8 cellular contexts compared by ENCODE assay signal in genomic region chr2:106542730-106543359, GRCh38. TPM values are rescaled to one million over a fixed set of nuclear protein-coding genes. Genes with fewer than 3 reads are reported as not detected.
DNase-seq lines count a peak whose midpoint lies in the region; ATAC-seq and TF ChIP-seq lines count a peak whose summit lies in the region.

No MANE protein-coding gene starts in this region.

- H3K4me2 ChIP-seq in PC-9, result peak overlapping the region; percentile 68

- H3K36me3 ChIP-seq in HUES64 (ENCODE audit: insufficient read depth, low read length) (no peaks in the 10 kb centered on the region), PC-9 (ENCODE audit: low read depth) (no peaks in the 10 kb centered on the region), neutrophil (no peaks in the 10 kb centered on the region)

- H3K9me3 ChIP-seq in HUES64 (ENCODE audit: insufficient read depth, low read depth, low read length) (no peaks in the 10 kb centered on the region), PC-9 (ENCODE audit: insufficient read depth, low read depth) (no peaks in the 10 kb centered on the region), neutrophil (no peaks in the 10 kb centered on the region)

- H3K4me1 ChIP-seq in HUES64 (ENCODE audit: insufficient read depth, low read length), result no peaks in the 10 kb centered on the region
- H3K4me1 ChIP-seq in PC-9 (replicated peaks; ENCODE audit: insufficient read depth), result no peaks in the 10 kb centered on the region
- peaks cover 0 to 9% of the 10 kb centered on the region in 2 experiments for H3K4me1 ChIP-seq in neutrophil (ENCODE audit: control insufficient read depth in 1 of 2, insufficient read depth in 1 of 2, low read depth in 1 of 2, low read length in 1 of 2)

- H3K27me3 ChIP-seq in HUES64 (ENCODE audit: insufficient read depth, low read length) (peaks cover 6% of the 10 kb centered on the region; the same call in 1 of the 2 replicates), PC-9 (ENCODE audit: insufficient read depth, low read depth) (peaks cover 78% of the 10 kb centered on the region), neutrophil (peaks cover 43% of the 10 kb centered on the region)

- H3F3A ChIP-seq in PC-9 (ENCODE audit: insufficient read depth, low read depth), result no peaks in the 10 kb centered on the region

- ATAC-seq in GM21515 (IDR thresholded peaks at IDR 0.05; ENCODE audit: unreplicated experiment), result peak; percentile 95
- peak; percentile 90 to 91 for ATAC-seq in activated T-cell treated with anti-CD3 and anti-CD28 coated beads, Interleukin-2, amount 50 U/mL, for 72 hours (replicated peaks in 1 of 2)

- TF ChIP-seq CTCF in PC-9 (conservative IDR thresholded peaks at IDR 0.05), result peak; percentile 95
- peak; percentile 87 for TF ChIP-seq CTCF in fibroblast of pulmonary artery (IDR thresholded peaks at IDR 0.05; ENCODE audit: low read length, missing control alignments)
- peak; percentile 75 for TF ChIP-seq CTCF in neutrophil (IDR thresholded peaks at IDR 0.05)

- DNase-seq in DMS114 treated with DMSO at 0.1 percent for 48 hours (lab: John Stamatoyannopoulos, UW; ENCODE audit: unreplicated experiment), result peak; percentile 20
- peak; percentile 52 for DNase-seq in PC-9
- peak; percentile 73 to 83 for DNase-seq in activated T-cell treated with anti-CD3 and anti-CD28 coated beads, Interleukin-2, amount 50 U/mL, for 72 hours
- DNase-seq in fibroblast of pulmonary artery (ENCODE audit: low read depth), result peak; percentile 53
- peak in 38 of 49 donors; percentile 1 to 59 (median 22) for DNase-seq in substantia nigra (lab: John Stamatoyannopoulos, UW)

- H3K9me3 Mint-ChIP-seq in activated T-cell treated with anti-CD3 and anti-CD28 coated beads, Interleukin-2, amount 50 U/mL, for 72 hours, result no peaks in the 10 kb centered on the region

- no peak overlapping the region for H2AFZ ChIP-seq in PC-9

- no TSS peak for BruUV-seq in PC-9 (replicated peaks; lab: Mats Ljungman, UMichigan)

- POLR2A ChIA-PET in PC-9 (lab: Charles Lee; ENCODE audit: unreplicated experiment), result interaction anchor here (0.7 kb wide), 1 partner anchor 1011 kb away, joined by 6 read pairs; no protein-coding TSS in a partner anchor

- no peaks in the 10 kb centered on the region for H3K9me2 ChIP-seq in PC-9 (ENCODE audit: insufficient read depth)

- peaks cover 17% of the 10 kb centered on the region for H3K27me3 Mint-ChIP-seq in activated T-cell treated with anti-CD3 and anti-CD28 coated beads, Interleukin-2, amount 50 U/mL, for 72 hours (ENCODE audit: low read depth)

- peak overlapping the region; percentile 41; the same call in 1 of the 2 replicates for H3K9ac ChIP-seq in HUES64 (ENCODE audit: low read depth, low read length)

- no peak overlapping the region for H3K27ac Mint-ChIP-seq in activated T-cell treated with anti-CD3 and anti-CD28 coated beads, Interleukin-2, amount 50 U/mL, for 72 hours

- H3K36me3 Mint-ChIP-seq in activated T-cell treated with anti-CD3 and anti-CD28 coated beads, Interleukin-2, amount 50 U/mL, for 72 hours (ENCODE audit: insufficient read depth in 2 of 2), result no peaks in the 10 kb centered on the region

- 19% methylated on average over 24 of the region's 24 CpGs for WGBS in HUES64

- no peaks in the 10 kb centered on the region for H3K79me2 ChIP-seq in PC-9 (ENCODE audit: low read depth)

- peaks cover 5% of the 10 kb centered on the region for H3K4me1 Mint-ChIP-seq in activated T-cell treated with anti-CD3 and anti-CD28 coated beads, Interleukin-2, amount 50 U/mL, for 72 hours (ENCODE audit: low read depth)

- intact Hi-C loops in PC-9 (cut with micrococcal nuclease; ENCODE audit: unreplicated experiment), result loop anchor here (1.0 kb wide), 1 partner anchor 435 kb away; no protein-coding TSS in a partner anchor

- H3K4me3 Mint-ChIP-seq in activated T-cell treated with anti-CD3 and anti-CD28 coated beads, Interleukin-2, amount 50 U/mL, for 72 hours, result peak overlapping the region; percentile 30 to 76

- H3K27ac ChIP-seq in HUES64 (ENCODE audit: low read depth, low read length), result no peak overlapping the region
- H3K27ac ChIP-seq in PC-9, result no peak overlapping the region
- H3K27ac ChIP-seq in neutrophil, result no peak overlapping the region
- H3K27ac ChIP-seq in substantia nigra (ENCODE audit: low read depth, low read length, poor library complexity, severe bottlenecking), result no peak overlapping the region

- CTCF ChIA-PET in PC-9 (lab: Charles Lee), result no interaction called here

- H4K20me1 ChIP-seq in PC-9 (ENCODE audit: insufficient read depth), result no peaks in the 10 kb centered on the region

- H3K4me3 ChIP-seq in HUES64 (ENCODE audit: low read length) (peak overlapping the region; percentile 44), PC-9 (peak overlapping the region; percentile 32; the same call in 1 of the 2 replicates), fibroblast of pulmonary artery (replicated peaks; ENCODE audit: low read depth, low read length) (no peak overlapping the region), neutrophil (ENCODE audit: low read depth in 1 of 2, low read length in 1 of 2) (no peak overlapping the region)

RNA-seq across cellular contexts. Expression of gene CD8B2, which starts 55.7 kb away (rescaled TPM):
- not detected for polyA plus RNA-seq in HUES64 (2013, experiment 1 of 2)
- not detected for polyA plus RNA-seq in HUES64 (2013, experiment 2 of 2)
- not detected in 2 replicates for total RNA-seq in PC-9 (2021)
- 1 to 10 TPM in 1 of 2 donors, under 1 TPM in 1; 0.62 to 1.1 TPM for total RNA-seq in activated T-cell treated with anti-CD3 and anti-CD28 coated beads, Interleukin-2, amount 50 U/mL, for 72 hours

Comparison
In these comparisons a context has a peak if more than half of its experiments do, and no peak if none do; other contexts are left out.
1. DNase-seq: peak in every context shown above with its lines; median percentile 78 in activated T-cell treated with anti-CD3 and anti-CD28 coated beads, Interleukin-2, amount 50 U/mL, for 72 hours; 53 in fibroblast of pulmonary artery; 52 in PC-9; 22 in substantia nigra; 20 in DMS114 treated with DMSO at 0.1 percent for 48 hours.
2. H3K4me3 ChIP-seq: peak in HUES64 (single experiment) and PC-9 (single experiment); none in fibroblast of pulmonary artery (single experiment) and neutrophil (0 of 2).
3. Peak in every context shown above with its lines, with median percentiles within 50 percentile points of each other: CTCF ChIP-seq.